In the genomic region with DNA sequence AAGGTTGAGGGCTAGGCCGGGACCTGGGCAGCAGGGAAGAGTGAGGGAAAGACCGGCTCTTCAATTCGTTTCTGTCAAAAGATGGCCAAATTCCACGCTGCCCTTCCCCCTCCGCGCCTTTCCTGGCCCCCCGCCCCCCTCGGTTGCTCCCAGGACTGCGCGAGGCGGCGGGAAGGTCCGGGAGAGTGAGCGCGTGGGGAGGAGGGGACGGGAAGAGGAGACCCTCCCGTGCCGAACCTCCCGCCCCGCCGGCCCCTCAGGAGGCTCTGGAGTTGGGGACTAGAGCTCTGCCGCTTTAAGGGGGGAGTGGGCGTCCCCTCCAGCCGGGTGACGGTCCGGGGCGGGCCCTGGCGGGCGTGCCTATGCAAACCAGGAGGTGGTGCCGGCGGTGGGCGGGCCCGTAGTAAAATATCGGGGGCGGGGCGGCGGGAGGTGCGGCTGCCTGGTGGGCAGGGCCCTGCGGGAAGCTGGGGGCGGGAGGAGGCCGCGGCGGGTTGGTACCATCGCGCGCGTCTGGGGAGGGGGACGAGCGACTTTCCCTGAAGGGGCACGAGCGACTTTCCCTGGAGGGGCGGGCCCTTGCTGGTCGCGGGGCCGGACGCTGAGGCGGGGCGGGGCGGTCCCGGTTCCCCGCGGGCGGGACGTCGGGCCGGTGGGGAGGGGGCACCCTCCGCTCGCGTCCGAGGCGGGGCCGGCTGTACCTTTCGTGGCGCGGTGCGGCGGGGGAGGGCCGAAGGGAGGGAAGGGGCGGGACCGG, we compare ENCODE assay signal across 1 cellular context.
A peak's percentile ranks its signal among the peaks of the same experiment; 100 is the strongest.
TF ChIP-seq lines count a peak whose summit lies in the region.

No MANE protein-coding gene starts in this region.

TF ChIP-seq in GM12878, 131 proteins besides CTCF, POLR2A, EP300 and RAD21 (continued from another document):
- TF ChIP-seq, protein P1, sequence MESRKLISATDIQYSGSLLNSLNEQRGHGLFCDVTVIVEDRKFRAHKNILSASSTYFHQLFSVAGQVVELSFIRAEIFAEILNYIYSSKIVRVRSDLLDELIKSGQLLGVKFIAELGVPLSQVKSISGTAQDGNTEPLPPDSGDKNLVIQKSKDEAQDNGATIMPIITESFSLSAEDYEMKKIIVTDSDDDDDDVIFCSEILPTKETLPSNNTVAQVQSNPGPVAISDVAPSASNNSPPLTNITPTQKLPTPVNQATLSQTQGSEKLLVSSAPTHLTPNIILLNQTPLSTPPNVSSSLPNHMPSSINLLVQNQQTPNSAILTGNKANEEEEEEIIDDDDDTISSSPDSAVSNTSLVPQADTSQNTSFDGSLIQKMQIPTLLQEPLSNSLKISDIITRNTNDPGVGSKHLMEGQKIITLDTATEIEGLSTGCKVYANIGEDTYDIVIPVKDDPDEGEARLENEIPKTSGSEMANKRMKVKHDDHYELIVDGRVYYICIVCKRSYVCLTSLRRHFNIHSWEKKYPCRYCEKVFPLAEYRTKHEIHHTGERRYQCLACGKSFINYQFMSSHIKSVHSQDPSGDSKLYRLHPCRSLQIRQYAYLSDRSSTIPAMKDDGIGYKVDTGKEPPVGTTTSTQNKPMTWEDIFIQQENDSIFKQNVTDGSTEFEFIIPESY (IDR thresholded peaks at IDR 0.05): no peak
- TF ChIP-seq, protein P2, sequence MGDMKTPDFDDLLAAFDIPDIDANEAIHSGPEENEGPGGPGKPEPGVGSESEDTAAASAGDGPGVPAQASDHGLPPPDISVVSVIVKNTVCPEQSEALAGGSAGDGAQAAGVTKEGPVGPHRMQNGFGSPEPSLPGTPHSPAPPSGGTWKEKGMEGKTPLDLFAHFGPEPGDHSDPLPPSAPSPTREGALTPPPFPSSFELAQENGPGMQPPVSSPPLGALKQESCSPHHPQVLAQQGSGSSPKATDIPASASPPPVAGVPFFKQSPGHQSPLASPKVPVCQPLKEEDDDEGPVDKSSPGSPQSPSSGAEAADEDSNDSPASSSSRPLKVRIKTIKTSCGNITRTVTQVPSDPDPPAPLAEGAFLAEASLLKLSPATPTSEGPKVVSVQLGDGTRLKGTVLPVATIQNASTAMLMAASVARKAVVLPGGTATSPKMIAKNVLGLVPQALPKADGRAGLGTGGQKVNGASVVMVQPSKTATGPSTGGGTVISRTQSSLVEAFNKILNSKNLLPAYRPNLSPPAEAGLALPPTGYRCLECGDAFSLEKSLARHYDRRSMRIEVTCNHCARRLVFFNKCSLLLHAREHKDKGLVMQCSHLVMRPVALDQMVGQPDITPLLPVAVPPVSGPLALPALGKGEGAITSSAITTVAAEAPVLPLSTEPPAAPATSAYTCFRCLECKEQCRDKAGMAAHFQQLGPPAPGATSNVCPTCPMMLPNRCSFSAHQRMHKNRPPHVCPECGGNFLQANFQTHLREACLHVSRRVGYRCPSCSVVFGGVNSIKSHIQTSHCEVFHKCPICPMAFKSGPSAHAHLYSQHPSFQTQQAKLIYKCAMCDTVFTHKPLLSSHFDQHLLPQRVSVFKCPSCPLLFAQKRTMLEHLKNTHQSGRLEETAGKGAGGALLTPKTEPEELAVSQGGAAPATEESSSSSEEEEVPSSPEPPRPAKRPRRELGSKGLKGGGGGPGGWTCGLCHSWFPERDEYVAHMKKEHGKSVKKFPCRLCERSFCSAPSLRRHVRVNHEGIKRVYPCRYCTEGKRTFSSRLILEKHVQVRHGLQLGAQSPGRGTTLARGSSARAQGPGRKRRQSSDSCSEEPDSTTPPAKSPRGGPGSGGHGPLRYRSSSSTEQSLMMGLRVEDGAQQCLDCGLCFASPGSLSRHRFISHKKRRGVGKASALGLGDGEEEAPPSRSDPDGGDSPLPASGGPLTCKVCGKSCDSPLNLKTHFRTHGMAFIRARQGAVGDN (IDR thresholded peaks at IDR 0.05): no peak
- no peak for TF ChIP-seq NR2F1 (conservative IDR thresholded peaks at IDR 0.05)
- TF ChIP-seq BHLHE40 (IDR thresholded peaks at IDR 0.05; ENCODE audit: borderline replicate concordance in 1 of 2, low read depth in 2 of 2, low read length in 1 of 2): peak; percentile 70 to 90; a peak in 3 of 4 replicates
- TF ChIP-seq ASH2L (IDR thresholded peaks at IDR 0.05; ENCODE audit: borderline replicate concordance, low read depth): no peak
- TF ChIP-seq PAX5 (IDR thresholded peaks at IDR 0.05; ENCODE audit: borderline replicate concordance, low read depth, low read length): no peak
- no peak for TF ChIP-seq NFXL1 (IDR thresholded peaks at IDR 0.05; ENCODE audit: borderline replicate concordance)
- TF ChIP-seq CHD1 (IDR thresholded peaks at IDR 0.05; ENCODE audit: low read depth, low read length): 0 out of 2 replicates have a peak, but pooled peaks have one; percentile 71
- TF ChIP-seq SREBF1 (IDR thresholded peaks at IDR 0.05; ENCODE audit: low read length): peak; percentile 11; the same call in 1 of the 2 replicates
- no peak for TF ChIP-seq PAX8 (IDR thresholded peaks at IDR 0.05)
- TF ChIP-seq IKZF1 (conservative IDR thresholded peaks at IDR 0.05): no peak; the same call in 1 of the 2 replicates
- TF ChIP-seq CREM (IDR thresholded peaks at IDR 0.05; ENCODE audit: low read depth): no peak
- no peak for TF ChIP-seq RFX5 (IDR thresholded peaks at IDR 0.05; ENCODE audit: low read depth, low read length)
- TF ChIP-seq, protein P3, sequence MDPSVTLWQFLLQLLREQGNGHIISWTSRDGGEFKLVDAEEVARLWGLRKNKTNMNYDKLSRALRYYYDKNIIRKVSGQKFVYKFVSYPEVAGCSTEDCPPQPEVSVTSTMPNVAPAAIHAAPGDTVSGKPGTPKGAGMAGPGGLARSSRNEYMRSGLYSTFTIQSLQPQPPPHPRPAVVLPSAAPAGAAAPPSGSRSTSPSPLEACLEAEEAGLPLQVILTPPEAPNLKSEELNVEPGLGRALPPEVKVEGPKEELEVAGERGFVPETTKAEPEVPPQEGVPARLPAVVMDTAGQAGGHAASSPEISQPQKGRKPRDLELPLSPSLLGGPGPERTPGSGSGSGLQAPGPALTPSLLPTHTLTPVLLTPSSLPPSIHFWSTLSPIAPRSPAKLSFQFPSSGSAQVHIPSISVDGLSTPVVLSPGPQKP (IDR thresholded peaks at IDR 0.05; ENCODE audit: low read depth, low read length): no peak
- 0 out of 2 replicates have a peak, but pooled peaks have one; percentile 7 for TF ChIP-seq CREB1 (IDR thresholded peaks at IDR 0.05; ENCODE audit: low read depth)
- 0 out of 2 replicates have a peak, but pooled peaks have one; percentile 8 for TF ChIP-seq HCFC1 (IDR thresholded peaks at IDR 0.05; ENCODE audit: low read length)
- TF ChIP-seq, protein P4, sequence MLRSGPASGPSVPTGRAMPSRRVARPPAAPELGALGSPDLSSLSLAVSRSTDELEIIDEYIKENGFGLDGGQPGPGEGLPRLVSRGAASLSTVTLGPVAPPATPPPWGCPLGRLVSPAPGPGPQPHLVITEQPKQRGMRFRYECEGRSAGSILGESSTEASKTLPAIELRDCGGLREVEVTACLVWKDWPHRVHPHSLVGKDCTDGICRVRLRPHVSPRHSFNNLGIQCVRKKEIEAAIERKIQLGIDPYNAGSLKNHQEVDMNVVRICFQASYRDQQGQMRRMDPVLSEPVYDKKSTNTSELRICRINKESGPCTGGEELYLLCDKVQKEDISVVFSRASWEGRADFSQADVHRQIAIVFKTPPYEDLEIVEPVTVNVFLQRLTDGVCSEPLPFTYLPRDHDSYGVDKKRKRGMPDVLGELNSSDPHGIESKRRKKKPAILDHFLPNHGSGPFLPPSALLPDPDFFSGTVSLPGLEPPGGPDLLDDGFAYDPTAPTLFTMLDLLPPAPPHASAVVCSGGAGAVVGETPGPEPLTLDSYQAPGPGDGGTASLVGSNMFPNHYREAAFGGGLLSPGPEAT (IDR thresholded peaks at IDR 0.05; ENCODE audit: low read depth): peak; percentile 67
- TF ChIP-seq SRF (IDR thresholded peaks at IDR 0.05; ENCODE audit: low read depth in 2 of 2, low read length in 2 of 2): no peak
- no peak for TF ChIP-seq POLR2AphosphoS5 (IDR thresholded peaks at IDR 0.05; ENCODE audit: low read length)
- no peak for TF ChIP-seq ZNF207 (IDR thresholded peaks at IDR 0.05; ENCODE audit: borderline replicate concordance)
- no peak for TF ChIP-seq FOS (IDR thresholded peaks at IDR 0.05; ENCODE audit: borderline replicate concordance, extremely low read depth, insufficient read length)
- peak; percentile 76 for TF ChIP-seq FOXK2 (IDR thresholded peaks at IDR 0.05)
- peak; percentile 88; the same call in 1 of the 2 replicates for TF ChIP-seq JUND (IDR thresholded peaks at IDR 0.05; ENCODE audit: low read depth, low read length)
- TF ChIP-seq SP1 (IDR thresholded peaks at IDR 0.05; ENCODE audit: low read depth, low read length): no peak
- TF ChIP-seq NFIC (IDR thresholded peaks at IDR 0.05; ENCODE audit: low read depth, low read length): no peak
- TF ChIP-seq EED (IDR thresholded peaks at IDR 0.05; ENCODE audit: low read depth): no peak
- TF ChIP-seq CBX5 (IDR thresholded peaks at IDR 0.05; ENCODE audit: low read depth): no peak
- TF ChIP-seq JUNB (IDR thresholded peaks at IDR 0.05): no peak
- TF ChIP-seq, protein P5, sequence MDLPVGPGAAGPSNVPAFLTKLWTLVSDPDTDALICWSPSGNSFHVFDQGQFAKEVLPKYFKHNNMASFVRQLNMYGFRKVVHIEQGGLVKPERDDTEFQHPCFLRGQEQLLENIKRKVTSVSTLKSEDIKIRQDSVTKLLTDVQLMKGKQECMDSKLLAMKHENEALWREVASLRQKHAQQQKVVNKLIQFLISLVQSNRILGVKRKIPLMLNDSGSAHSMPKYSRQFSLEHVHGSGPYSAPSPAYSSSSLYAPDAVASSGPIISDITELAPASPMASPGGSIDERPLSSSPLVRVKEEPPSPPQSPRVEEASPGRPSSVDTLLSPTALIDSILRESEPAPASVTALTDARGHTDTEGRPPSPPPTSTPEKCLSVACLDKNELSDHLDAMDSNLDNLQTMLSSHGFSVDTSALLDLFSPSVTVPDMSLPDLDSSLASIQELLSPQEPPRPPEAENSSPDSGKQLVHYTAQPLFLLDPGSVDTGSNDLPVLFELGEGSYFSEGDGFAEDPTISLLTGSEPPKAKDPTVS (IDR thresholded peaks at IDR 0.05; ENCODE audit: low read depth, low read length): no peak
- no peak for TF ChIP-seq ZNF384 (IDR thresholded peaks at IDR 0.05; ENCODE audit: borderline replicate concordance, low read depth, low read length)
- no peak for TF ChIP-seq BACH1 (IDR thresholded peaks at IDR 0.05; ENCODE audit: borderline replicate concordance)
- no peak for TF ChIP-seq NRF1 (conservative IDR thresholded peaks at IDR 0.05; ENCODE audit: low read depth, low read length)
- no peak for TF ChIP-seq MEF2A (IDR thresholded peaks at IDR 0.05; ENCODE audit: insufficient read depth, low read depth, low read length)
- no peak for TF ChIP-seq ESRRA (IDR thresholded peaks at IDR 0.05; ENCODE audit: low read length)
- no peak for TF ChIP-seq GABPA (IDR thresholded peaks at IDR 0.05; ENCODE audit: low read depth)
- TF ChIP-seq POLR2AphosphoS2 (IDR thresholded peaks at IDR 0.05; ENCODE audit: low read depth, low read length): no peak
